ENCODE assay signal across 8 cellular contexts in the genomic region with DNA sequence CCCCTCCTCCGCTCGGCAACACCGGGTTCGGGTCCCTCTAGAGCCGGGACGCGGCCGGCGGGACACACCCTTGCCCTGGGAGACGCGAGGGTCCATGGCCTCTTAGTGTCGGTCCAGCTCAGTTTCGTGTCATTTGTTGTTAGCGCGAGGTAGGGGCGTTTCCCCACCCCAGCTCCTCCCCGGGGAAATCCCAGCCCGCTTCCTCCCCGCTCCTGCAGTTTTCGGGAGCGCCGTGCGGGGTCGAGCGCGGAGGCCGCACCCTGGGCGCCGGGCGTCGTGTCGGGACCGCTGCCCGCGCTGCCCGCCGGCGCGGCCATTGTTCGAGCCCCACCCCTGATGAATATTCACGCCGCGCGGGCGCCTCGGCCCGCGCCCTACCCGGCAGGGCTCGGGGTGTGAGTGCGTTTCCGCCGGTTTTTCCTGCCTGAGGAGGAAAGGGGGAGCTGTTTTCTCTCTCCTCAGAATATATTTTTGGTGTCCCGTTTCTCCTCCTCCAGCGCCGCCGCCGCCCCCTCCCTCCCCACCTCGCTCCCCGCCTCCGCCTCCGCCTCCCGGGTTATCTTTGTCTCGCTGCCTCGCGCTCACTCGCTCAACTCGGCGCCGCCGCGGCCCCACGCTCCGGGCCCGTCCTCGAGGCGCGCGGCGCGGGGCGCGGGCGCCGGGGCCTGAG. TPM values are rescaled to one million over a fixed set of nuclear protein-coding genes. Genes with fewer than 3 reads are reported as not detected.
DNase-seq lines count a peak whose midpoint lies in the region; ATAC-seq, FAIRE-seq and TF ChIP-seq lines count a peak whose summit lies in the region.

TSS of gene MAP4K4 (plus strand) at position 584 of the 670 bp plus-strand sequence. CDS start 374 bp downstream, outside the sequence.

- H2AFZ ChIP-seq in PC-9: peak within 1 kb of the TSS; percentile 70; the same call in 1 of the 2 replicates

- H3K4me1 ChIP-seq in A549 (peaks cover 13% of the 10 kb centered on the region), PC-9 (replicated peaks; ENCODE audit: insufficient read depth) (peaks cover 20% of the 10 kb centered on the region)

- POLR2A ChIA-PET in A549 (lab: Yijun Ruan, JAX) (interaction anchor here (0.6 to 1.3 kb wide), 9 partner anchors 9 to 179 kb away, joined by 3 to 5 read pairs (median 3); no protein-coding TSS in a partner anchor), PC-9 (lab: Charles Lee; ENCODE audit: unreplicated experiment) (interaction anchor here (0.6 to 1.0 kb wide), 6 partner anchors 62 to 389 kb away, joined by 3 to 6 read pairs (median 4); partner anchors contain the start of gene RNF149)

- no TSS peak for BruUV-seq in PC-9 (replicated peaks; lab: Mats Ljungman, UMichigan)

- H3K9me2 ChIP-seq in PC-9 (ENCODE audit: insufficient read depth): no peaks in the 10 kb centered on the region

- H3K27ac ChIP-seq in A549: peak within 1 kb of the TSS; percentile 91 to 93
- peak within 1 kb of the TSS; percentile 59 for H3K27ac ChIP-seq in PC-9
- H3K27ac ChIP-seq in epithelial cell of prostate: peak within 1 kb of the TSS; percentile 90

- H3K27me3 ChIP-seq in PC-9 (ENCODE audit: insufficient read depth, low read depth): no peaks in the 10 kb centered on the region

- H3K9me3 ChIP-seq in A549: no peaks in the 10 kb centered on the region
- H3K9me3 ChIP-seq in PC-9 (ENCODE audit: insufficient read depth, low read depth): no peaks in the 10 kb centered on the region

- H3K4me3 ChIP-seq in A549 (peak within 1 kb of the TSS; percentile 96), PC-9 (peak within 1 kb of the TSS; percentile 96)

- peak; percentile 42 to 60; a peak in 4 of 5 replicates for TF ChIP-seq RAD21 in A549 (conservative IDR thresholded peaks at IDR 0.05 in 1 of 2, IDR thresholded peaks at IDR 0.05 in 1 of 2)

- CTCF ChIA-PET in A549 (lab: Yijun Ruan, JAX) (interaction anchor here (0.6 to 1.6 kb wide), 15 partner anchors 8 to 356 kb away, joined by 3 to 14 read pairs (median 3); no protein-coding TSS in a partner anchor), PC-9 (lab: Charles Lee) (interaction anchor here (0.6 to 1.1 kb wide), 5 partner anchors 23 to 369 kb away, joined by 3 to 5 read pairs (median 3); no protein-coding TSS in a partner anchor)

- TF ChIP-seq EP300 in A549 (IDR thresholded peaks at IDR 0.05): no peak

- WGBS in A549 (ENCODE audit: missing lambda C conversion rate): 3% methylated on average over 10 of the region's 85 CpGs

- DNase-seq in A549 (ENCODE audit: low read depth in 1 of 2, low spot score in 1 of 2) (peak; percentile 72 to 82), HPDE6-E6E7 (ENCODE audit: extremely low spot score) (peak; percentile 76), PC-9 (peak; percentile 59 to 74), activated T-cell treated with anti-CD3 and anti-CD28 coated beads for 48 hours (ENCODE audit: low read depth) (peak; percentile 58), epithelial cell of prostate (ENCODE audit: low read depth, low spot score) (no peak), midbrain (lab: John Stamatoyannopoulos, UW) (peak; percentile 88)
- peak; percentile 37 to 46 for DNase-seq in stimulated activated CD8-positive, alpha-beta memory T cell treated with anti-CD3 and anti-CD28 coated beads, Interleukin-15, amount 100 ng/mL, for 48 hours (ENCODE audit: low read depth in 2 of 2)

- TF ChIP-seq CTCF in A549 (IDR thresholded peaks at IDR 0.05): peak; percentile 41
- TF ChIP-seq CTCF in PC-9 (conservative IDR thresholded peaks at IDR 0.05): peak; percentile 24; the same call in 1 of the 2 replicates

- TF ChIP-seq POLR2A in A549 (IDR thresholded peaks at IDR 0.05; ENCODE audit: low read length): peak; percentile 68

- no peak for FAIRE-seq in A549 (lab: Jason Lieb, UNC)

- intact Hi-C loops in PC-9 (cut with micrococcal nuclease; ENCODE audit: unreplicated experiment): loop anchor here (1.0 to 10.0 kb wide), 5 partner anchors 66 to 360 kb away; no protein-coding TSS in a partner anchor

- peaks cover 19% of the 10 kb centered on the region; the same call in 1 of the 2 replicates for H3F3A ChIP-seq in PC-9 (ENCODE audit: insufficient read depth, low read depth)

- peaks cover 15% of the 10 kb centered on the region for H3K36me3 ChIP-seq in PC-9 (ENCODE audit: low read depth)

- peaks cover 17% of the 10 kb centered on the region for H4K20me1 ChIP-seq in PC-9 (ENCODE audit: insufficient read depth)

- ATAC-seq in A549: peak; percentile 78 to 87
- peak; percentile 66 for ATAC-seq in GM18511 (IDR thresholded peaks at IDR 0.05; ENCODE audit: unreplicated experiment)

- peaks cover 42% of the 10 kb centered on the region for H3K79me2 ChIP-seq in PC-9 (ENCODE audit: low read depth)

- H3K4me2 ChIP-seq in A549 (peak within 1 kb of the TSS; percentile 92), PC-9 (peak within 1 kb of the TSS; percentile 98)

TF ChIP-seq in A549, 52 proteins besides CTCF, POLR2A, EP300 and RAD21:
- TF ChIP-seq, protein P1, sequence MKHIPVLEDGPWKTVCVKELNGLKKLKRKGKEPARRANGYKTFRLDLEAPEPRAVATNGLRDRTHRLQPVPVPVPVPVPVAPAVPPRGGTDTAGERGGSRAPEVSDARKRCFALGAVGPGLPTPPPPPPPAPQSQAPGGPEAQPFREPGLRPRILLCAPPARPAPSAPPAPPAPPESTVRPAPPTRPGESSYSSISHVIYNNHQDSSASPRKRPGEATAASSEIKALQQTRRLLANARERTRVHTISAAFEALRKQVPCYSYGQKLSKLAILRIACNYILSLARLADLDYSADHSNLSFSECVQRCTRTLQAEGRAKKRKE (CRISPR knock-in tag; IDR thresholded peaks at IDR 0.05; ENCODE audit: low read depth): no peak; the same call in 1 of the 2 replicates
- peak; percentile 89 for TF ChIP-seq PHF8 (IDR thresholded peaks at IDR 0.05; ENCODE audit: borderline replicate concordance, low read depth)
- peak; percentile 82 for TF ChIP-seq E2F6 (IDR thresholded peaks at IDR 0.05; ENCODE audit: borderline replicate concordance, low read depth)
- peak in 1 of 2 experiments; percentile 62; a peak in 3 of 5 replicates for TF ChIP-seq JUN (IDR thresholded peaks at IDR 0.05)
- TF ChIP-seq HOXB13 (CRISPR knock-in tag; IDR thresholded peaks at IDR 0.05; ENCODE audit: low read depth): no peak
- TF ChIP-seq HES2 (IDR thresholded peaks at IDR 0.05): no peak
- TF ChIP-seq MAX (IDR thresholded peaks at IDR 0.05): peak; percentile 73
- no peak for TF ChIP-seq NPAS2 (CRISPR knock-in tag; IDR thresholded peaks at IDR 0.05; ENCODE audit: borderline replicate concordance)
- peak; percentile 26; the same call in 1 of the 2 replicates for TF ChIP-seq RFX5 (IDR thresholded peaks at IDR 0.05)
- TF ChIP-seq SMC3 (IDR thresholded peaks at IDR 0.05): peak; percentile 49; the same call in 2 of the 3 replicates
- no peak for TF ChIP-seq USF2 (IDR thresholded peaks at IDR 0.05)
- TF ChIP-seq MAZ (IDR thresholded peaks at IDR 0.05; ENCODE audit: borderline replicate concordance, low read depth, low read length): no peak
- TF ChIP-seq CEBPB (IDR thresholded peaks at IDR 0.05): no peak
- TF ChIP-seq TP53 (CRISPR knock-in tag; IDR thresholded peaks at IDR 0.05): no peak

RNA-seq across cellular contexts. Expression of gene MAP4K4, which starts in this region (rescaled TPM):
- polyA plus RNA-seq in A549 (2011; rRNA removed) (82.2 and 91.4 TPM in 2 replicates), A549 (2017; fragmentation: RNase III; extraction: RNeasy Plus Mini Kit Qiagen cat#74134 plus additional on column Dnase treatment) (60.8 to 69.6 TPM (median 61.9 TPM) in 3 replicates)
- 34.1 and 37.0 TPM in 2 replicates for polyA plus RNA-seq in A549 (2012; cell fraction: cytosol; rRNA removed)
- polyA plus RNA-seq in A549 (2012; cell fraction: nucleus; rRNA removed): 34.7 and 47.6 TPM in 2 replicates
- polyA minus RNA-seq in A549 (2011; rRNA and poly(A)+ RNA removed): 122 and 124 TPM in 2 replicates
- 100 and 129 TPM in 2 replicates for total RNA-seq in PC-9 (2021)
